ENCODE assay signal across 28 cellular contexts in the genomic region with DNA sequence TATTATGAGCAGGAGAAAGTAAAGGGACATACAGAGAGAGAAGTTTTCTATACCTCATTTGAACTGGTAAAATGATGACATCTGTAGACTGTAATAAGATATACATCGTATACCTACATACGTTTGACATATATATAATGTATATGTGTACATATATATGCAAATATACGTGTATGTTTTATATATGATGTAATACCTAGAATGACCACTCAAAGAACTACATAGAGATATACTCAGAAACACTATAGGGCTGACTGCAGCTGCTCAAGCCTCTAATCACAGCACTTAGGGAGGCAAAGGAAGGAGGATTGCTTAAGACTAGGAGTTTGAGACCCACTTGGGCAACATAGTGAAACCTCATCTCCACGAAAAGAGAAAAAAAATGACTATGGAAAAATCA.
"Had no signal": no experiment of that assay in that cellular context is flagged by ENCODE, and none has a peak within 500 bp of the region (broad histone marks: within the 10 kb centered on the region; RNA-seq: fewer than 3 reads in every experiment).

No MANE protein-coding gene starts in this region.

- H3K4me1 Mint-ChIP-seq: naive thymus-derived CD8-positive, alpha-beta T cell; nephron; neural crest cell; stimulated activated naive CD8-positive, alpha-beta T cell treated with anti-CD3 and anti-CD28 coated beads, Interleukin-15, amount 100 ng/mL, for 72 hours had no signal

- H3K27ac Mint-ChIP-seq: immature natural killer cell; naive thymus-derived CD8-positive, alpha-beta T cell; nephron; stimulated activated naive CD8-positive, alpha-beta T cell treated with anti-CD3 and anti-CD28 coated beads, Interleukin-15, amount 100 ng/mL, for 72 hours; type B pancreatic cell had no signal

- H3K9me3 Mint-ChIP-seq: naive thymus-derived CD8-positive, alpha-beta T cell had no signal

- H3K27me3 Mint-ChIP-seq: type B pancreatic cell had no signal

- DNase-seq: immature natural killer cell; kidney; left colon; left lung; lower lobe of right lung; mammary epithelial cell; mesenchymal stem cell; naive thymus-derived CD8-positive, alpha-beta T cell; nucleus accumbens; pancreas; posterior cingulate gyrus; retina; right cardiac atrium; stimulated activated CD4-positive, alpha-beta T cell treated with anti-CD3 and anti-CD28 coated beads, Interleukin-12 subunit alpha, Interleukin-12 subunit beta, amount 100 ng/mL, for 4 hours; stimulated activated CD4-positive, alpha-beta T cell treated with anti-CD3 and anti-CD28 coated beads, Interleukin-15, amount 100 ng/mL, for 24 hours; stimulated activated CD4-positive, alpha-beta T cell treated with anti-CD3 and anti-CD28 coated beads, Interleukin-2, amount 100 ng/mL, for 24 hours; stimulated activated CD4-positive, alpha-beta T cell treated with anti-CD3 and anti-CD28 coated beads, Interleukin-4, amount 100 ng/mL, for 1 hour; stimulated activated naive CD4-positive, alpha-beta T cell; stimulated activated naive CD8-positive, alpha-beta T cell treated with anti-CD3 and anti-CD28 coated beads, Interleukin-15, amount 100 ng/mL, for 72 hours; substantia nigra; uterus had no signal

- H3K4me3 ChIP-seq: left lung, lower lobe of right lung, pancreas, prostate gland, skin epidermis, tibial nerve, uterus had no signal

- H3K4me3 Mint-ChIP-seq: immature natural killer cell; naive thymus-derived CD8-positive, alpha-beta T cell; nephron; neural crest cell; stimulated activated naive CD8-positive, alpha-beta T cell treated with anti-CD3 and anti-CD28 coated beads, Interleukin-15, amount 100 ng/mL, for 72 hours; type B pancreatic cell had no signal

- H3K36me3 Mint-ChIP-seq: naive thymus-derived CD8-positive, alpha-beta T cell; type B pancreatic cell had no signal

- ATAC-seq: left colon; left lung; lower lobe of right lung; naive thymus-derived CD8-positive, alpha-beta T cell; pancreas; right cardiac atrium; sciatic nerve; stimulated activated naive CD8-positive, alpha-beta T cell treated with anti-CD3 and anti-CD28 coated beads, Interleukin-15, amount 100 ng/mL, for 72 hours had no signal
